In the genomic region with DNA sequence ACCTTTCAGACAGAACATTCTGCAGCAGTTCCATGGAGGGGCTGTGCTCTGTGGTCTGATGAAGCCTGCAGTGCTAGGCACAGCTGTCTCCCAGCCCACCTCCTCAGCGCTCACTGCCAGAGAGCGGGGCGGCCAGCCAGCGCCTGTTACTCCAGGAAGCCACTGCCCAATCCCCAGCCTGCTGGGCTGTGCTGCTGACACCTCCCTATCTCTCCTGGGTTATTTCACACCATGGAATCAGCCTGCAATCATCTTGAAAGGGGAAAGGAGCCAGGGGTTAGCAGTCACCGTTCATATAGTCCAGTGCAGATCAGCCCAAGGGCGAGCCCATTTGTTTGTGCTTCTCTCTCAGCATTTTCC, we compare ENCODE assay signal across 1 cellular context.
TF ChIP-seq lines count a peak whose summit lies in the region.

No MANE protein-coding gene starts in this region.

TF ChIP-seq in GM23338, 12 proteins besides CTCF, POLR2A, EP300 and RAD21 (continued from another document):
- TF ChIP-seq, protein P1, sequence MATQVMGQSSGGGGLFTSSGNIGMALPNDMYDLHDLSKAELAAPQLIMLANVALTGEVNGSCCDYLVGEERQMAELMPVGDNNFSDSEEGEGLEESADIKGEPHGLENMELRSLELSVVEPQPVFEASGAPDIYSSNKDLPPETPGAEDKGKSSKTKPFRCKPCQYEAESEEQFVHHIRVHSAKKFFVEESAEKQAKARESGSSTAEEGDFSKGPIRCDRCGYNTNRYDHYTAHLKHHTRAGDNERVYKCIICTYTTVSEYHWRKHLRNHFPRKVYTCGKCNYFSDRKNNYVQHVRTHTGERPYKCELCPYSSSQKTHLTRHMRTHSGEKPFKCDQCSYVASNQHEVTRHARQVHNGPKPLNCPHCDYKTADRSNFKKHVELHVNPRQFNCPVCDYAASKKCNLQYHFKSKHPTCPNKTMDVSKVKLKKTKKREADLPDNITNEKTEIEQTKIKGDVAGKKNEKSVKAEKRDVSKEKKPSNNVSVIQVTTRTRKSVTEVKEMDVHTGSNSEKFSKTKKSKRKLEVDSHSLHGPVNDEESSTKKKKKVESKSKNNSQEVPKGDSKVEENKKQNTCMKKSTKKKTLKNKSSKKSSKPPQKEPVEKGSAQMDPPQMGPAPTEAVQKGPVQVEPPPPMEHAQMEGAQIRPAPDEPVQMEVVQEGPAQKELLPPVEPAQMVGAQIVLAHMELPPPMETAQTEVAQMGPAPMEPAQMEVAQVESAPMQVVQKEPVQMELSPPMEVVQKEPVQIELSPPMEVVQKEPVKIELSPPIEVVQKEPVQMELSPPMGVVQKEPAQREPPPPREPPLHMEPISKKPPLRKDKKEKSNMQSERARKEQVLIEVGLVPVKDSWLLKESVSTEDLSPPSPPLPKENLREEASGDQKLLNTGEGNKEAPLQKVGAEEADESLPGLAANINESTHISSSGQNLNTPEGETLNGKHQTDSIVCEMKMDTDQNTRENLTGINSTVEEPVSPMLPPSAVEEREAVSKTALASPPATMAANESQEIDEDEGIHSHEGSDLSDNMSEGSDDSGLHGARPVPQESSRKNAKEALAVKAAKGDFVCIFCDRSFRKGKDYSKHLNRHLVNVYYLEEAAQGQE (IDR thresholded peaks at IDR 0.05; ENCODE audit: unreplicated experiment) = no peak
